Comparison of ENCODE assay signal across 20 cellular contexts in the genomic region with DNA sequence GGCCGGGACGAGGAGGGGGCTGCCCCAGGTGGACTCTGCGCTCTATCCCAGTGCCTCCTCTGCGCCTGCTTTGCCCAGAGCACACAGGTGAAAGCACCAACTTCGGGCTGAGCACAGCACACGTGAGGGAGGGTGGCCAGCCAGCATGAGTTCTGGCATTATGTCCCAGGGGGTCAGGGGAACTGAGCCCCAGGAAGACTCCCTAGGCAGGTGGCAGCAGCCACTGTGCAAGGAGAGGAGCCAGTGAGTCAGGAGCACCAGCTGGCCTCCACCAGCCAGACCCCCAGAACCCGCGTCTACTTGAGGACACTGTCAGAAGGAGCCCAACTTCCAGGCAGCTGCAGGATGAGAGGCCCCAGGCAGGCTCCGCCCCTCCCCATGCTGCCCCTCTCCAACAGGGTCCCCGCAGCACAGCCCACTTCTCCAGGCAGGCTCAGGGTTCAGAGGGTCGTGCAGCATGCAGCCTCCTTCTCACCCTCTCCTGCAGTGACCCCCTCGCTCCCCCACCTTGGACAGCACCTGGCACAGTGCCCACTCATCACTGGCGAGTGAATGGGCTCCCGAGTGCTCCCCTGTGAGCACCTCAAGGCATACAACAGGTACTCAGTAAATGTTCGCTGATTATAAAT. TPM values are rescaled to one million over a fixed set of nuclear protein-coding genes. Genes with fewer than 3 reads are reported as not detected.
DNase-seq lines count a peak whose midpoint lies in the region; TF ChIP-seq lines count a peak whose summit lies in the region.
"Had no signal": no experiment of that assay in that cellular context is flagged by ENCODE, and none has a peak within 500 bp of the region (broad histone marks: within the 10 kb centered on the region; RNA-seq: fewer than 3 reads in every experiment).

No MANE protein-coding gene starts in this region.

- no peak for TF ChIP-seq CTCF in liver (IDR thresholded peaks at IDR 0.05; ENCODE audit: low read depth, low read length, missing input control)

- peak overlapping the region; percentile 19; the same call in 1 of the 2 replicates for H3K9ac ChIP-seq in BLaER1
- peak overlapping the region in 1 of 2 donors; percentile 11 for H3K9ac ChIP-seq in liver (ENCODE audit: low read depth in 1 of 2, low read length in 2 of 2)

- peak overlapping the region; percentile 75 for H3K4me2 ChIP-seq in BLaER1

- DNase-seq in COLO668 (lab: John Stamatoyannopoulos, UW; ENCODE audit: unreplicated experiment) (peak; percentile 20), mucosa of gallbladder (ENCODE audit: low spot score) (no peak), hypothalamus (lab: John Stamatoyannopoulos, UW) (no peak)
- DNase-seq in stimulated activated CD4-positive, alpha-beta T cell treated with anti-CD3 and anti-CD28 coated beads, Interleukin-4, amount 100 ng/mL, for 4 hours, result no peak
- DNase-seq: activated CD4-positive, alpha-beta memory T cell treated with anti-CD3 and anti-CD28 coated beads, Interleukin-2, amount 10 ng/mL, durations not matched to agents 7 days and 5 days; activated naive CD8-positive, alpha-beta T cell treated with anti-CD3 and anti-CD28 coated beads for 36 hours; DMS153; Kasumi-1; lower lobe of right lung; posterior cingulate gyrus; spleen; T-helper 1 cell; WERI-Rb-1 had no signal

- 69% methylated on average over 15 of the region's 15 CpGs for WGBS in liver

- H3K4me1 ChIP-seq in BLaER1 (peaks cover 79% of the 10 kb centered on the region), liver (ENCODE audit: control insufficient read depth in 4 of 4, insufficient read depth in 4 of 4, low read length in 3 of 4) (peaks cover 28 to 75% (median 51%) of the 10 kb centered on the region in 4 donors)
- H3K4me1 ChIP-seq: breast epithelium, gastroesophageal sphincter, spleen had no signal

- H3K4me3 ChIP-seq in BLaER1 (no peak overlapping the region), liver (ENCODE audit: low read depth in 1 of 3, low read length in 3 of 3) (no peak overlapping the region)
- H3K4me3 ChIP-seq: breast epithelium, gastroesophageal sphincter, HAP-1, lower lobe of right lung, spleen had no signal

- H3K36me3 ChIP-seq in BLaER1 (no peaks in the 10 kb centered on the region), liver (ENCODE audit: control insufficient read depth in 4 of 4, insufficient read depth in 3 of 4, low read depth in 1 of 4, low read length in 3 of 4) (peaks cover 0 to 3% (median 0%) of the 10 kb centered on the region in 4 donors)
- H3K36me3 ChIP-seq: breast epithelium, gastroesophageal sphincter, HAP-1, lower lobe of right lung, spleen, WERI-Rb-1 had no signal

- H3K9me3 ChIP-seq in BLaER1 (no peaks in the 10 kb centered on the region), liver (ENCODE audit: control insufficient read depth in 4 of 4, low read length in 3 of 4) (no peaks in the 10 kb centered on the region)
- H3K9me3 ChIP-seq: breast epithelium, gastroesophageal sphincter, HAP-1, lower lobe of right lung, spleen had no signal

- H3K27me3 ChIP-seq in BLaER1 (no peaks in the 10 kb centered on the region), liver (ENCODE audit: control insufficient read depth in 4 of 4, insufficient read depth in 4 of 4, low read length in 3 of 4) (no peaks in the 10 kb centered on the region)
- H3K27me3 ChIP-seq: breast epithelium, gastroesophageal sphincter, spleen had no signal

- peak overlapping the region; percentile 56 for H3K27ac ChIP-seq in BLaER1
- peak overlapping the region; percentile 94 to 95 for H3K27ac ChIP-seq in liver (ENCODE audit: low read depth in 1 of 2, low read length in 2 of 2)
- H3K27ac ChIP-seq: epithelial cell of prostate, gastroesophageal sphincter, lower lobe of right lung, spleen, WERI-Rb-1 had no signal

- no peaks in the 10 kb centered on the region for H4K20me1 ChIP-seq in BLaER1

- no peak for TF ChIP-seq RAD21 in liver (IDR thresholded peaks at IDR 0.05)

TF ChIP-seq in PFSK-1, 5 proteins besides CTCF, POLR2A, EP300 and RAD21:
- TF ChIP-seq POLR2AphosphoS5 (IDR thresholded peaks at IDR 0.05; ENCODE audit: low read depth, low read length), result no peak
- TF ChIP-seq, protein P1, sequence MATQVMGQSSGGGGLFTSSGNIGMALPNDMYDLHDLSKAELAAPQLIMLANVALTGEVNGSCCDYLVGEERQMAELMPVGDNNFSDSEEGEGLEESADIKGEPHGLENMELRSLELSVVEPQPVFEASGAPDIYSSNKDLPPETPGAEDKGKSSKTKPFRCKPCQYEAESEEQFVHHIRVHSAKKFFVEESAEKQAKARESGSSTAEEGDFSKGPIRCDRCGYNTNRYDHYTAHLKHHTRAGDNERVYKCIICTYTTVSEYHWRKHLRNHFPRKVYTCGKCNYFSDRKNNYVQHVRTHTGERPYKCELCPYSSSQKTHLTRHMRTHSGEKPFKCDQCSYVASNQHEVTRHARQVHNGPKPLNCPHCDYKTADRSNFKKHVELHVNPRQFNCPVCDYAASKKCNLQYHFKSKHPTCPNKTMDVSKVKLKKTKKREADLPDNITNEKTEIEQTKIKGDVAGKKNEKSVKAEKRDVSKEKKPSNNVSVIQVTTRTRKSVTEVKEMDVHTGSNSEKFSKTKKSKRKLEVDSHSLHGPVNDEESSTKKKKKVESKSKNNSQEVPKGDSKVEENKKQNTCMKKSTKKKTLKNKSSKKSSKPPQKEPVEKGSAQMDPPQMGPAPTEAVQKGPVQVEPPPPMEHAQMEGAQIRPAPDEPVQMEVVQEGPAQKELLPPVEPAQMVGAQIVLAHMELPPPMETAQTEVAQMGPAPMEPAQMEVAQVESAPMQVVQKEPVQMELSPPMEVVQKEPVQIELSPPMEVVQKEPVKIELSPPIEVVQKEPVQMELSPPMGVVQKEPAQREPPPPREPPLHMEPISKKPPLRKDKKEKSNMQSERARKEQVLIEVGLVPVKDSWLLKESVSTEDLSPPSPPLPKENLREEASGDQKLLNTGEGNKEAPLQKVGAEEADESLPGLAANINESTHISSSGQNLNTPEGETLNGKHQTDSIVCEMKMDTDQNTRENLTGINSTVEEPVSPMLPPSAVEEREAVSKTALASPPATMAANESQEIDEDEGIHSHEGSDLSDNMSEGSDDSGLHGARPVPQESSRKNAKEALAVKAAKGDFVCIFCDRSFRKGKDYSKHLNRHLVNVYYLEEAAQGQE (IDR thresholded peaks at IDR 0.05; ENCODE audit: insufficient read depth in 1 of 2, low read depth in 2 of 2, low read length in 2 of 2), result peak; percentile 63 to 84; a peak in 3 of 4 replicates
TF ChIP-seq in PFSK-1: peak in this region for 1.

TF ChIP-seq in liver, 16 proteins besides CTCF, POLR2A, EP300 and RAD21:
- TF ChIP-seq, protein P1 (IDR thresholded peaks at IDR 0.05), result no peak
- TF ChIP-seq SP1 (IDR thresholded peaks at IDR 0.05) (no peak), YY1 (IDR thresholded peaks at IDR 0.05) (no peak), HNF4A (conservative IDR thresholded peaks at IDR 0.05) (no peak)

RNA-seq across cellular contexts. Expression of a gene that starts 44.2 kb away (rescaled TPM):
- 0.55 TPM for polyA plus RNA-seq in PFSK-1 (2012; ENCODE audit: insufficient read length, low read depth)
- total RNA-seq in liver, result 1 to 10 TPM in 1 of 2 donors, under 1 TPM in 1; 0.89 to 5.5 TPM
- 10 to 100 TPM; 23.8 to 46.7 TPM for polyA plus RNA-seq in liver
- total RNA-seq in mucosa of gallbladder, result 4.6 TPM

RNA-seq across cellular contexts. Expression of a gene that starts 51.1 kb away (rescaled TPM):
- polyA plus RNA-seq in PFSK-1 (2012; ENCODE audit: insufficient read length, low read depth), result 70.8 TPM
- total RNA-seq in liver, result 100 to 1,000 TPM in 1 of 2 donors, 10 to 100 TPM in 1; 64.6 to 180 TPM
- 100 to 1,000 TPM; 189 to 211 TPM for polyA plus RNA-seq in liver
- total RNA-seq in mucosa of gallbladder, result 18.5 TPM
